ENCODE assay signal across 21 cellular contexts in the genomic region with DNA sequence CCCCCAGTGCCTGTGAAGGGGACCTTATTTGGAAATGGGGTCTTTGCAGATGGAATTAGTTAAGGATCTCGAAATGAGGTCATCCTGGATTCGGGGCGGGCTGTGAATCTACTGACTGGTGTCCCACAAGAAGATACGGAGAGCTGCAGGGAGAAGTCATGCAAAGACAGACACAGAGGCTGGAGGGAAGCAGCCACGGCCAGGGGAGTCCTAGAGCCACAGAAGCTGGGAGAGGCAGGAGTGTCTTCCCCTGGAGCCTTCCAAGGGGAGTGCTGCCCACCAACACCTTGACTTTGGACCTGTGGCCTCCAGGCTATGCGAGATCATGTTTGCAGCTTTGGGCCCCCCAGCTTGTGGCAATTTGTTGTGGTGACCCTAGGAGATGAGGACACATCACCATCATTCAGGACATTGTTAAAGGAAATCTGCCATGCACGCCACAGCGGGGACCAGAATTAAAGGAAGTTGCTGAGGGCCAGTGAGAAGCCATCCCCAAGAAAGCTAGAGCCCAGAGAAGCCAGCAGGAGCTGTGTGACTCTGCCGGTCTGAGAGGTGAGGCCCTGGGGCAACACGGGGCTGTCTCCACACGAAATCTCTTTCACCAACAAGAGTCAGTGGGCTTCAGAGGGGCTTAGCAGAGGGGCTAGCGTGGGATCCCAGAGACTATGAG.
"Had no signal": no experiment of that assay in that cellular context is flagged by ENCODE, and none has a peak within 500 bp of the region (broad histone marks: within the 10 kb centered on the region; RNA-seq: fewer than 3 reads in every experiment).

No MANE protein-coding gene starts in this region.

- H3K36me3 ChIP-seq: SJSA1 had no signal

- H3K27ac ChIP-seq: SJSA1 had no signal

- DNase-seq: activated CD4-positive, alpha-beta T cell treated with anti-CD3 and anti-CD28 coated beads, Interleukin-2, amount 10 ng/mL, durations not matched to agents 24 days and 14 days; activated CD4-positive, alpha-beta T cell treated with anti-CD3 and anti-CD28 coated beads, Interleukin-2, amount 50 U/mL, for 48 hours; activated CD4-positive, CD25-positive, alpha-beta regulatory T cell treated with anti-CD3 and anti-CD28 coated beads, Interleukin-2, amount 50 U/mL, for 72 hours; activated gamma-delta T cell; activated naive CD4-positive, alpha-beta T cell treated with anti-CD3 and anti-CD28 coated beads for 36 hours; activated T-cell treated with anti-CD3 and anti-CD28 coated beads for 4 hours; activated T-cell treated with anti-CD3 and anti-CD28 coated beads, Interleukin-2, amount 50 U/mL, for 48 hours; amygdala; Karpas-422; MM.1S; NCI-H1105; NCI-H1436; NCI-H1694 treated with DMSO at 0.1 percent for 48 hours; NCI-H2029 treated with DMSO at 0.1 percent for 48 hours; NCI-H510A treated with DMSO at 0.1 percent for 48 hours; NCI-H69; SHP77 had no signal

- H3K4me3 ChIP-seq: K562, SJSA1 had no signal

- H3K4me1 ChIP-seq: SJSA1 had no signal

- H3K27me3 ChIP-seq: SJSA1 had no signal

- ATAC-seq: activated T-helper 17 cell treated with anti-CD3 and anti-CD28 coated beads, Interleukin-2, amount 50 U/mL, for 72 hours; K562; SK-N-SH treated with all-trans-retinoic acid at 6 μM for 48 hours had no signal
